ENCODE assay signal across 3 cellular contexts in genomic region chr2:96027725-96028325, GRCh38. TPM values are rescaled to one million over a fixed set of nuclear protein-coding genes. Genes with fewer than 3 reads are reported as not detected.
"Had no signal": no experiment of that assay in that cellular context is flagged by ENCODE, and none has a peak within 500 bp of the region (broad histone marks: within the 10 kb centered on the region; RNA-seq: fewer than 3 reads in every experiment).

No MANE protein-coding gene starts in this region.

RNA-seq across cellular contexts. Expression of gene GPAT2, which starts 6.9 kb away (rescaled TPM):
- total RNA-seq: neural crest cell, osteocyte, smooth muscle cell had no signal
